In genomic region chr1:226187380-226187779, GRCh38 we compare ENCODE assay signal across 9 cellular contexts. TPM values are rescaled to one million over a fixed set of nuclear protein-coding genes. Genes with fewer than 3 reads are reported as not detected.
DNase-seq lines count a peak whose midpoint lies in the region; ATAC-seq and TF ChIP-seq lines count a peak whose summit lies in the region.
"Had no signal": no experiment of that assay in that cellular context is flagged by ENCODE, and none has a peak within 500 bp of the region (broad histone marks: within the 10 kb centered on the region; RNA-seq: fewer than 3 reads in every experiment).

No MANE protein-coding gene starts in this region.

- H3K4me1 ChIP-seq in HUES64 (ENCODE audit: insufficient read depth, low read length) = peaks cover 16% of the 10 kb centered on the region
- peaks cover 22 to 25% of the 10 kb centered on the region in 2 donors for H3K4me1 ChIP-seq in naive thymus-derived CD4-positive, alpha-beta T cell (ENCODE audit: control insufficient read depth in 2 of 2, insufficient read depth in 2 of 2, low read length in 2 of 2)

- H3K36me3 ChIP-seq in HUES64 (ENCODE audit: insufficient read depth, low read length) = peaks cover 6% of the 10 kb centered on the region
- H3K36me3 ChIP-seq in naive thymus-derived CD4-positive, alpha-beta T cell (ENCODE audit: control insufficient read depth in 2 of 3, insufficient read depth in 3 of 3, low read length in 3 of 3) = no peaks in the 10 kb centered on the region

- no peaks in the 10 kb centered on the region for H3K27me3 Mint-ChIP-seq in central memory CD8-positive, alpha-beta T cell
- H3K27me3 Mint-ChIP-seq in naive thymus-derived CD4-positive, alpha-beta T cell = no peaks in the 10 kb centered on the region

- H3K36me3 Mint-ChIP-seq in central memory CD8-positive, alpha-beta T cell (ENCODE audit: insufficient read depth) = peaks cover 21% of the 10 kb centered on the region
- peaks cover 0 to 7% (median 6%) of the 10 kb centered on the region in 5 donors for H3K36me3 Mint-ChIP-seq in naive thymus-derived CD4-positive, alpha-beta T cell

- peak overlapping the region; percentile 92 for H3K4me3 Mint-ChIP-seq in central memory CD8-positive, alpha-beta T cell
- peak overlapping the region; percentile 83 to 96 (median 92) for H3K4me3 Mint-ChIP-seq in naive thymus-derived CD4-positive, alpha-beta T cell

- no peak for TF ChIP-seq CTCF in AG09309 (IDR thresholded peaks at IDR 0.05; ENCODE audit: control insufficient read depth, insufficient read depth, low read depth, low read length, missing control alignments)

- CTCF ChIA-PET in naive thymus-derived CD4-positive, alpha-beta T cell (lab: Charles Lee) = interaction anchor here (0.7 kb wide), 1 partner anchor 10 kb away, joined by 3 read pairs; no protein-coding TSS in a partner anchor

- H3K27me3 ChIP-seq in HUES64 (ENCODE audit: insufficient read depth, low read length) = no peaks in the 10 kb centered on the region
- H3K27me3 ChIP-seq in naive thymus-derived CD4-positive, alpha-beta T cell (ENCODE audit: control insufficient read depth in 2 of 2, insufficient read depth in 2 of 2, low read length in 2 of 2) = no peaks in the 10 kb centered on the region

- POLR2A ChIA-PET in naive thymus-derived CD4-positive, alpha-beta T cell (lab: Charles Lee) = interaction anchor here (0.5 to 1.0 kb wide), 4 partner anchors 9 to 409 kb away, joined by 3 to 5 read pairs (median 3); partner anchors contain the start of gene SDE2

- no peak for ATAC-seq in central memory CD8-positive, alpha-beta T cell (replicated peaks; ENCODE audit: extremely low read depth, poor library complexity, severe bottlenecking)
- no peak for ATAC-seq in naive thymus-derived CD4-positive, alpha-beta T cell
- ATAC-seq in HG03571 (IDR thresholded peaks at IDR 0.05; ENCODE audit: unreplicated experiment) (no peak), HG02870 (IDR thresholded peaks at IDR 0.05; ENCODE audit: unreplicated experiment) (no peak)

- H3K9ac ChIP-seq in HUES64 (ENCODE audit: low read depth, low read length) = peak overlapping the region; percentile 94

- H3K27ac Mint-ChIP-seq in central memory CD8-positive, alpha-beta T cell (ENCODE audit: low read depth) = peak overlapping the region; percentile 91
- peak overlapping the region in 8 of 9 donors; percentile 81 to 96 (median 92) for H3K27ac Mint-ChIP-seq in naive thymus-derived CD4-positive, alpha-beta T cell

- no peaks in the 10 kb centered on the region for H3K9me3 Mint-ChIP-seq in central memory CD8-positive, alpha-beta T cell
- H3K9me3 Mint-ChIP-seq in naive thymus-derived CD4-positive, alpha-beta T cell = no peaks in the 10 kb centered on the region

- no peaks in the 10 kb centered on the region for H3K9me3 ChIP-seq in HUES64 (ENCODE audit: insufficient read depth, low read depth, low read length)
- no peaks in the 10 kb centered on the region for H3K9me3 ChIP-seq in naive thymus-derived CD4-positive, alpha-beta T cell (ENCODE audit: control insufficient read depth in 2 of 3, low read length in 3 of 3)

- DNase-seq in AG09309 (ENCODE audit: low read depth) (no peak), ureter (ENCODE audit: low spot score) (no peak)
- no peak for DNase-seq in central memory CD8-positive, alpha-beta T cell (ENCODE audit: low spot score in 2 of 2)
- peak in 1 of 9 donors; percentile 1 for DNase-seq in naive thymus-derived CD4-positive, alpha-beta T cell
- DNase-seq in stimulated activated CD4-positive, alpha-beta T cell treated with anti-CD3 and anti-CD28 coated beads, Interleukin-2, amount 100 ng/mL, for 48 hours = no peak
- DNase-seq: GF-D8 had no signal

- WGBS in HUES64 = 93% methylated on average over 7 of the region's 7 CpGs

- peaks cover 26% of the 10 kb centered on the region for H3K4me1 Mint-ChIP-seq in central memory CD8-positive, alpha-beta T cell
- peaks cover 21 to 34% (median 26%) of the 10 kb centered on the region in 7 donors for H3K4me1 Mint-ChIP-seq in naive thymus-derived CD4-positive, alpha-beta T cell

- H3K4me3 ChIP-seq in AG09309 (ENCODE audit: control insufficient read depth, low read depth, low read length) (peak overlapping the region; percentile 90; the same call in 1 of the 2 replicates), HUES64 (ENCODE audit: low read length) (peak overlapping the region; percentile 99)
- H3K4me3 ChIP-seq in naive thymus-derived CD4-positive, alpha-beta T cell (ENCODE audit: low read length) = peak overlapping the region; percentile 97

- H3K27ac ChIP-seq in HUES64 (ENCODE audit: low read depth, low read length) = peak overlapping the region; percentile 87
- H3K27ac ChIP-seq in naive thymus-derived CD4-positive, alpha-beta T cell (ENCODE audit: low read depth, low read length) = peak overlapping the region; percentile 84

- intact Hi-C loops in naive thymus-derived CD4-positive, alpha-beta T cell (cut with micrococcal nuclease) = loop anchor here (2.0 to 10.0 kb wide), 8 partner anchors 63 to 760 kb away; partner anchors contain the start of genes LBR (in 1 of the 2), LIN9 (in 1 of the 2), PARP1 (in 1 of the 2) and PYCR2 (in 1 of the 2)

RNA-seq across cellular contexts. Expression of gene ACBD3, which starts 0.8 kb away (rescaled TPM):
- polyA plus RNA-seq in HUES64 (2013, experiment 1 of 2) = 19.3 TPM
- 19.0 TPM for polyA plus RNA-seq in HUES64 (2013, experiment 2 of 2)
- total RNA-seq in naive thymus-derived CD4-positive, alpha-beta T cell = 10 to 100 TPM; 19.6 to 29.9 (median 26.1) TPM
- 10 to 100 TPM; 15.4 to 21.3 TPM for polyA plus RNA-seq in naive thymus-derived CD4-positive, alpha-beta T cell
- 43.9 TPM for total RNA-seq in ureter

RNA-seq across cellular contexts. Expression of gene MIXL1, which starts 36.1 kb away (rescaled TPM):
- 36.4 TPM for polyA plus RNA-seq in HUES64 (2013, experiment 1 of 2)
- polyA plus RNA-seq in HUES64 (2013, experiment 2 of 2) = 52.0 TPM
- not detected for total RNA-seq in naive thymus-derived CD4-positive, alpha-beta T cell
- polyA plus RNA-seq in naive thymus-derived CD4-positive, alpha-beta T cell = not detected
- total RNA-seq in ureter = 0.52 TPM
